23 cellular contexts compared by ENCODE assay signal in genomic region chr1:12003762-12004161, GRCh38. TPM values are rescaled to one million over a fixed set of nuclear protein-coding genes. Genes with fewer than 3 reads are reported as not detected.
"Had no signal": no experiment of that assay in that cellular context is flagged by ENCODE, and none has a peak within 500 bp of the region (broad histone marks: within the 10 kb centered on the region; RNA-seq: fewer than 3 reads in every experiment).

No MANE protein-coding gene starts in this region.

- H3K4me1 Mint-ChIP-seq: activated naive CD8-positive, alpha-beta T cell treated with anti-CD3 and anti-CD28 coated beads, Interleukin-2, amount 50 U/mL, for 24 hours; brain; central memory CD8-positive, alpha-beta T cell had no signal

- H3K27ac Mint-ChIP-seq: activated CD8-positive, alpha-beta memory T cell treated with anti-CD3 and anti-CD28 coated beads, Interleukin-2, amount 10 ng/mL, durations not matched to agents 7 days and 5 days; activated naive CD8-positive, alpha-beta T cell treated with anti-CD3 and anti-CD28 coated beads, Interleukin-2, amount 50 U/mL, for 24 hours had no signal

- H3K4me3 Mint-ChIP-seq: activated CD8-positive, alpha-beta memory T cell treated with anti-CD3 and anti-CD28 coated beads, Interleukin-2, amount 10 ng/mL, durations not matched to agents 7 days and 5 days; activated naive CD8-positive, alpha-beta T cell treated with anti-CD3 and anti-CD28 coated beads, Interleukin-2, amount 50 U/mL, for 24 hours; activated T-cell treated with anti-CD3 and anti-CD28 coated beads, Interleukin-2, amount 50 U/mL, for 4 hours; brain; central memory CD8-positive, alpha-beta T cell had no signal

- H3K27me3 Mint-ChIP-seq: activated CD8-positive, alpha-beta memory T cell treated with anti-CD3 and anti-CD28 coated beads, Interleukin-2, amount 10 ng/mL, durations not matched to agents 7 days and 5 days; activated naive CD8-positive, alpha-beta T cell treated with anti-CD3 and anti-CD28 coated beads, Interleukin-2, amount 50 U/mL, for 24 hours; brain; central memory CD8-positive, alpha-beta T cell had no signal

- H3K9me3 Mint-ChIP-seq: activated naive CD4-positive, alpha-beta T cell treated with anti-CD3 and anti-CD28 coated beads, Interleukin-2, amount 50 U/mL, for 72 hours; activated naive CD8-positive, alpha-beta T cell treated with anti-CD3 and anti-CD28 coated beads, Interleukin-2, amount 50 U/mL, for 24 hours; activated T-cell treated with anti-CD3 and anti-CD28 coated beads, Interleukin-2, amount 50 U/mL, for 4 hours; central memory CD8-positive, alpha-beta T cell had no signal

- DNase-seq: activated CD4-positive, alpha-beta T cell treated with anti-CD3 and anti-CD28 coated beads for 4 hours; activated CD8-positive, alpha-beta memory T cell treated with anti-CD3 and anti-CD28 coated beads, Interleukin-2, amount 10 ng/mL, durations not matched to agents 7 days and 5 days; activated naive CD8-positive, alpha-beta T cell treated with anti-CD3 and anti-CD28 coated beads, Interleukin-2, amount 50 U/mL, for 24 hours; activated T-cell treated with anti-CD3 and anti-CD28 coated beads, Interleukin-2, amount 50 U/mL, for 4 hours; amniotic stem cell; NCI-H1092; NCI-H1417; NCI-H1930; NCI-H2107; NCI-H2171 treated with DMSO at 0.1 percent for 48 hours; NCI-H345; NCI-H510A treated with DMSO at 0.1 percent for 48 hours; NCI-H748 treated with DMSO at 0.1 percent for 48 hours; RPMI8226; SJCRH30; SK-N-SH; T-helper 1 cell had no signal

- ATAC-seq: activated CD4-positive, CD25-positive, alpha-beta regulatory T cell treated with anti-CD3 and anti-CD28 coated beads, Interleukin-2, amount 50 U/mL, for 24 hours; activated CD8-positive, alpha-beta memory T cell treated with anti-CD3 and anti-CD28 coated beads, Interleukin-2, amount 10 ng/mL, durations not matched to agents 7 days and 5 days; activated naive CD4-positive, alpha-beta T cell treated with anti-CD3 and anti-CD28 coated beads, Interleukin-2, amount 50 U/mL, for 72 hours; activated naive CD8-positive, alpha-beta T cell treated with anti-CD3 and anti-CD28 coated beads, Interleukin-2, amount 50 U/mL, for 24 hours; activated T-cell treated with anti-CD3 and anti-CD28 coated beads, Interleukin-2, amount 50 U/mL, for 4 hours; Right ventricle myocardium inferior had no signal

RNA-seq across cellular contexts. Expression of gene TNFRSF8, which starts 59.3 kb away (rescaled TPM):
- total RNA-seq: MCF 10A had no signal
